In genomic region chr6:2596222-2596621, GRCh38 we compare ENCODE assay signal across 1 cellular context.
TF ChIP-seq lines count a peak whose summit lies in the region.

No MANE protein-coding gene starts in this region.

TF ChIP-seq in HepG2, 621 proteins besides CTCF, POLR2A, EP300 and RAD21 (continued from another document):
- TF ChIP-seq ZNF687 (CRISPR knock-in tag; IDR thresholded peaks at IDR 0.05), result peak; percentile 20; the same call in 1 of the 2 replicates
